Comparison of ENCODE assay signal across 18 cellular contexts in the genomic region with DNA sequence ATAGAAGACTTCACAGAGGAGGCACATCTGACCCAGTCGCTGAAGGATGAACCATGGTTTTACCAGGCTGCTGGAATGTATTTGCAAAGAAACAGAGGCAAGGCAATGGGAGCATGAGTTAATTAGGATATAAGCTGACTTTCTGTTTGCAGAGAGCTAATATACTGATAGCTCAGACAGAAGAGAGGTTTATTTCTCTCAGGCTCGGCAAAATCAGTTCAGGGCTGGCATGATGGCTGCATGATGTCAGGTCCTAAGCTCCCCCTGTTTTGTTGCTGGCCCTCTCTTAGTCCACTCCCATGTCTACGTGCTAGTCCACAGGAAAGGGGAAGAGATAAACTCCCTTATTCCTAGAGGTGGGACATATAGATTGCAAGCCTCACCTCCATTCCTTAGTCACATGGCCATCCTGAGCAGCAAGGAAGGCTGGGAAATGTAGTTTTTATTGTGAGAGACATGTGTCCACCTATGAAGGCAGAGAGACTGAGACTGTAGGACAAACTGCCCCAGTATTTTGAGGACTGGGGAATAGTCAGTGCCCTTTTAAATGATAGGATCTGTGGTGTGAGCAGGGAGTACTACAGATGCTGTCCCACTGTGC.
A peak's percentile ranks its signal among the peaks of the same experiment; 100 is the strongest.
DNase-seq lines count a peak whose midpoint lies in the region; ATAC-seq, FAIRE-seq and TF ChIP-seq lines count a peak whose summit lies in the region.
"Had no signal": no experiment of that assay in that cellular context is flagged by ENCODE, and none has a peak within 500 bp of the region (broad histone marks: within the 10 kb centered on the region; RNA-seq: fewer than 3 reads in every experiment).

No MANE protein-coding gene starts in this region.

- H2BK5ac ChIP-seq in mesendoderm (ENCODE audit: low read length) = no peak overlapping the region

- FAIRE-seq in HepG2 (lab: Jason Lieb, UNC) = no peak

- no peak for TF ChIP-seq EP300 in HepG2 (IDR thresholded peaks at IDR 0.05; ENCODE audit: low read depth in 2 of 2, low read length in 2 of 2)
- TF ChIP-seq EP300 in HepG2 (CRISPR knock-in tag; IDR thresholded peaks at IDR 0.05; ENCODE audit: borderline replicate concordance) = no peak

- H2BK120ac ChIP-seq in mesendoderm (ENCODE audit: low read depth, low read length) = no peak overlapping the region

- no peak for TF ChIP-seq RAD21 in HepG2 (CRISPR knock-in tag; IDR thresholded peaks at IDR 0.05)

- H2AK5ac ChIP-seq in mesendoderm (ENCODE audit: low read length) = no peak overlapping the region

- H3K4me3 ChIP-seq in HepG2 (replicated peaks in 1 of 3; ENCODE audit: insufficient read depth in 1 of 3, low read depth in 2 of 3, low read length in 3 of 3) (no peak overlapping the region), right lobe of liver (no peak overlapping the region), Karpas-422 (ENCODE audit: low read length) (no peak overlapping the region), mesendoderm (ENCODE audit: low read length) (no peak overlapping the region)

- H3K9ac ChIP-seq in HepG2 (ENCODE audit: insufficient read depth, low read depth, low read length) = no peak overlapping the region
- H3K9ac ChIP-seq in Karpas-422 (ENCODE audit: low read length) = no peak overlapping the region
- no peak overlapping the region for H3K9ac ChIP-seq in mesendoderm (ENCODE audit: low read length)

- no peak overlapping the region for H4K5ac ChIP-seq in mesendoderm (ENCODE audit: low read length)

- H3K9me3 ChIP-seq in HepG2 (ENCODE audit: low read length) (no peaks in the 10 kb centered on the region), right lobe of liver (no peaks in the 10 kb centered on the region), Karpas-422 (ENCODE audit: low read length) (peaks cover 11% of the 10 kb centered on the region)
- H3K9me3 ChIP-seq: neutrophil had no signal

- H2AFZ ChIP-seq in HepG2 (ENCODE audit: low read length) (no peak overlapping the region), Karpas-422 (ENCODE audit: low read length) (0 out of 2 replicates have a peak overlapping the region, but pooled peaks have one; percentile 9)

- TF ChIP-seq CTCF in HepG2 (CRISPR knock-in tag; IDR thresholded peaks at IDR 0.05) (no peak), right lobe of liver (IDR thresholded peaks at IDR 0.05) (no peak)

- H3K4ac ChIP-seq in mesendoderm (ENCODE audit: low read depth, low read length) = no peak overlapping the region

- no peaks in the 10 kb centered on the region for H3K9me2 ChIP-seq in Karpas-422 (replicated peaks; ENCODE audit: insufficient read depth, low read length)

- H3K56ac ChIP-seq in mesendoderm (ENCODE audit: low read length) = no peak overlapping the region

- no peak overlapping the region for H3K23ac ChIP-seq in mesendoderm (ENCODE audit: low read length)

- H3K79me2 ChIP-seq in HepG2 (ENCODE audit: insufficient read depth, low read length) = no peaks in the 10 kb centered on the region
- H3K79me2 ChIP-seq in Karpas-422 (ENCODE audit: low read length) = no peaks in the 10 kb centered on the region
- no peaks in the 10 kb centered on the region for H3K79me2 ChIP-seq in mesendoderm (ENCODE audit: control insufficient read depth, insufficient read depth, low read length)

- POLR2A ChIA-PET in HepG2 (lab: Yijun Ruan, JAX) = no interaction called here

- DNase-seq in HepG2 (ENCODE audit: low spot score) (no peak), right lobe of liver (no peak), Karpas-422 (peak; percentile 82), SW480 (ENCODE audit: low spot score) (peak; percentile 13), mesendoderm (peak; percentile 82), NCI-H510A (lab: John Stamatoyannopoulos, UW) (no peak), NCI-H1417 treated with DMSO at 0.1 percent for 48 hours (lab: John Stamatoyannopoulos, UW) (no peak), left colon (no peak)
- DNase-seq: activated CD8-positive, alpha-beta memory T cell treated with anti-CD3 and anti-CD28 coated beads, Interleukin-2, amount 50 U/mL, for 4 hours; activated naive CD4-positive, alpha-beta T cell treated with anti-CD3 and anti-CD28 coated beads, Interleukin-2, amount 10 ng/mL, durations not matched to agents 7 days and 5 days; GOT3; KG1; NCI-H1436; NCI-H510A treated with DMSO at 0.1 percent for 48 hours; right cardiac atrium; stimulated activated CD4-positive, alpha-beta T cell treated with anti-CD3 and anti-CD28 coated beads, Interleukin-1b, Interleukin-23, amount 100 ng/mL, for 48 hours; T-helper 17 cell had no signal

- H4K8ac ChIP-seq in mesendoderm (ENCODE audit: low read depth, low read length) = no peak overlapping the region

- BruUV-seq in HepG2 (replicated peaks; lab: Mats Ljungman, UMichigan) = no TSS peak

- CTCF ChIA-PET in HepG2 (lab: Yijun Ruan, JAX; ENCODE audit: low intra/inter-chr PET ratio, low total read pairs) = no interaction called here

- H3K18ac ChIP-seq in mesendoderm (ENCODE audit: low read length) = no peak overlapping the region

- in situ Hi-C loops in HepG2 (cut with HindIII; ENCODE audit: extremely low pct_ligation_motif_present, low pct_unique_long_range_greater_than_20kb) = no loop called here

- 0% methylated on average over 1 of the region's 3 CpGs for WGBS in HepG2 (ENCODE audit: low lambda C conversion rate)
- WGBS in right lobe of liver (ENCODE audit: insufficient coverage, low coverage, low lambda C conversion rate, missing lambda C conversion rate) = 43% methylated on average over 3 of the region's 3 CpGs
- no CpG with 5 or more reads among the region's 3 CpGs for WGBS in mesendoderm (ENCODE audit: extremely low coverage, insufficient coverage, low lambda C conversion rate)

- no peak overlapping the region for H2BK15ac ChIP-seq in mesendoderm (replicated peaks; ENCODE audit: low read depth)

- ATAC-seq in HepG2 (peak; percentile 72), right lobe of liver (no peak), left colon (no peak)
- ATAC-seq: right cardiac atrium, T-helper 17 cell had no signal

- H3K27me3 ChIP-seq in HepG2 (ENCODE audit: control insufficient read depth in 1 of 2, insufficient read depth in 2 of 2, low read length in 2 of 2) (peaks cover 2 to 31% of the 10 kb centered on the region in 2 experiments; a peak in 3 of 5 replicates), right lobe of liver (no peaks in the 10 kb centered on the region), Karpas-422 (ENCODE audit: low read length) (no peaks in the 10 kb centered on the region; the same call in 1 of the 2 replicates), mesendoderm (ENCODE audit: insufficient read depth, low read length, poor library complexity) (no peaks in the 10 kb centered on the region)

- H3K27ac ChIP-seq in HepG2 (ENCODE audit: extremely low read length, insufficient read depth, low read length) (no peak overlapping the region), right lobe of liver (no peak overlapping the region), Karpas-422 (ENCODE audit: low read length) (no peak overlapping the region), mesendoderm (ENCODE audit: low read depth, low read length) (no peak overlapping the region)
- H3K27ac ChIP-seq: neutrophil had no signal

- H3K79me1 ChIP-seq in mesendoderm (ENCODE audit: low read length) = no peaks in the 10 kb centered on the region

- H3K4me2 ChIP-seq in HepG2 (ENCODE audit: low read depth, low read length) = peak overlapping the region; percentile 30; the same call in 1 of the 2 replicates
- H3K4me2 ChIP-seq in Karpas-422 (ENCODE audit: low read depth, low read length, poor library complexity, severe bottlenecking) = no peak overlapping the region
- H3K4me2 ChIP-seq in mesendoderm (ENCODE audit: low read length) = no peak overlapping the region

- intact Hi-C loops in HepG2 (cut with micrococcal nuclease; ENCODE audit: unreplicated experiment) (no loop called here), right lobe of liver (cut with DNase I) (no loop called here), left colon (cut with DNase I, micrococcal nuclease) (no loop called here)

- TF ChIP-seq POLR2A in HepG2 (IDR thresholded peaks at IDR 0.05; ENCODE audit: insufficient read depth in 1 of 2, low read depth in 2 of 2, low read length in 2 of 2) = no peak
- no peak for TF ChIP-seq POLR2A in right lobe of liver (IDR thresholded peaks at IDR 0.05)

- H4K20me1 ChIP-seq in HepG2 (ENCODE audit: insufficient read depth, low read length) (no peaks in the 10 kb centered on the region), Karpas-422 (ENCODE audit: insufficient read depth, low read depth, low read length) (no peaks in the 10 kb centered on the region)

- H3K36me3 ChIP-seq in HepG2 (replicated peaks in 1 of 2; ENCODE audit: control insufficient read depth in 1 of 2, insufficient read depth in 2 of 2, low read length in 2 of 2) (no peaks in the 10 kb centered on the region), right lobe of liver (no peaks in the 10 kb centered on the region), Karpas-422 (ENCODE audit: insufficient read depth, low read length) (peaks cover 14% of the 10 kb centered on the region; the same call in 1 of the 2 replicates), mesendoderm (ENCODE audit: control insufficient read depth, insufficient read depth, low read length) (no peaks in the 10 kb centered on the region)
- H3K36me3 ChIP-seq: neutrophil had no signal

- H3K4me1 ChIP-seq in HepG2 (ENCODE audit: insufficient read depth, low read length) (no peaks in the 10 kb centered on the region), right lobe of liver (no peaks in the 10 kb centered on the region), Karpas-422 (ENCODE audit: low read length) (peaks cover 59% of the 10 kb centered on the region), mesendoderm (ENCODE audit: control insufficient read depth, low read depth, low read length) (peaks cover 2% of the 10 kb centered on the region)

TF ChIP-seq in HepG2, 621 proteins besides CTCF, POLR2A, EP300 and RAD21 (continues in another document):
- TF ChIP-seq ZNF709 (CRISPR knock-in tag; IDR thresholded peaks at IDR 0.05) (no peak), GABPA (IDR thresholded peaks at IDR 0.05; ENCODE audit: low read depth, low read length) (no peak), GABPA (CRISPR knock-in tag; IDR thresholded peaks at IDR 0.05; ENCODE audit: low read depth) (peak; percentile 35; the same call in 1 of the 2 replicates)

Comparison
In these comparisons a context has a peak if more than half of its experiments do, and no peak if none do; other contexts are left out.
1. DNase-seq: peak in Karpas-422 (single experiment), SW480 (single experiment) and mesendoderm (single experiment); none in HepG2 (single experiment), right lobe of liver (0 of 3), NCI-H510A (single experiment), NCI-H1417 treated with DMSO at 0.1 percent for 48 hours (single experiment) and left colon (0 of 2).